ENCODE assay signal across 20 cellular contexts in the genomic region with DNA sequence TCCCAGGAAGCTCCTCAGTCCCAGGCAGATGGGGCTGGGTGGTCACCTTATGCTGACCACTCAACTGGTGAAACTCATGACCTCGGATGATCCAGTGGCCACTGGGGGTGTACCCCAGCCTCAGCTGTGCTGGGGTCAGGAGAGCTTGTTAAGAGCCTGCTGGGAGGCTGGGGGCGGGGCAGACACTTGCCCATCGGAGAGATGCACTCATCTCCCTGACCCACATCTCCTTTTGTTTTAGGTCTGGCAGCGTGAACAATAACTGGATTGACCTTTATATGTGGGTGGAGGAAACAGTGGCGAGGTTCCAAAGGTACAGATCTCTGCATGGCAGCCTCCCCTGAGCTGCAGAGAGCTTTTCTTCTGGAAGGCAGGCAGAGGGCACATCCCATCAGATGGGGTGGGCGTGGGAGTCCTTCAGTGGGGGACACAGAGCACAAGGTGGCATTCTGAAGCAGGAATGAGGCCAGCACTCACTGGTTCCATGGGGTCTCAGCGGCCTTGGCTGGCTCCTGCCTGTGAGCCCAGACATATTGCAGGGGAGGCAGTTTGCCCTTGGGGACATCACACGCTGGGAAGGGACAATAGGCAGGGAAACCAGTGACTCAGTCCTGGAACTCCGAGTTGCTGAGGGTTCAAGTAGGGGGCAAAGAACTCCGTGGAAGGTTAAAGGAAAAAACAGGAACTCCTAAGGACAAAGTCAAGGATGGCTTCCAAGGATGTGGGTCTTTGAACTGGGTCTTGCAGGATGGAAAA. TPM values are rescaled to one million over a fixed set of nuclear protein-coding genes. Genes with fewer than 3 reads are reported as not detected.
DNase-seq lines count a peak whose midpoint lies in the region; ATAC-seq and TF ChIP-seq lines count a peak whose summit lies in the region.
"Had no signal": no experiment of that assay in that cellular context is flagged by ENCODE, and none has a peak within 500 bp of the region (broad histone marks: within the 10 kb centered on the region; RNA-seq: fewer than 3 reads in every experiment).

No MANE protein-coding gene starts in this region.

- H3K27ac ChIP-seq in GM23248, result no peak overlapping the region
- H3K27ac ChIP-seq in colonic mucosa, result no peak overlapping the region
- no peak overlapping the region for H3K27ac ChIP-seq in neural progenitor cell

- H3K27me3 Mint-ChIP-seq in activated CD4-positive, alpha-beta T cell treated with anti-CD3 and anti-CD28 coated beads for 36 hours, result no peaks in the 10 kb centered on the region
- peaks cover 11% of the 10 kb centered on the region for H3K27me3 Mint-ChIP-seq in activated CD4-positive, alpha-beta T cell treated with anti-CD3 and anti-CD28 coated beads, Interleukin-2, amount 10 ng/mL, durations not matched to agents 7 days and 5 days
- H3K27me3 Mint-ChIP-seq in neural progenitor cell (ENCODE audit: insufficient read depth, low read depth), result peaks cover 17% of the 10 kb centered on the region
- H3K27me3 Mint-ChIP-seq in activated CD8-positive, alpha-beta T cell treated with anti-CD3 and anti-CD28 coated beads, Interleukin-2, amount 10 ng/mL, durations not matched to agents 7 days and 5 days (ENCODE audit: low read depth), result peaks cover 10% of the 10 kb centered on the region

- in situ Hi-C loops in GM23248 (cut with MboI), result no loop called here

- H3K27me3 ChIP-seq in GM23248 (replicated peaks; ENCODE audit: insufficient read depth) (no peaks in the 10 kb centered on the region), colonic mucosa (no peaks in the 10 kb centered on the region), neural progenitor cell (peaks cover 13% of the 10 kb centered on the region)
- H3K27me3 ChIP-seq: heart left ventricle had no signal

- no peak overlapping the region for H3K4me3 Mint-ChIP-seq in activated CD4-positive, alpha-beta T cell treated with anti-CD3 and anti-CD28 coated beads for 36 hours
- no peak overlapping the region for H3K4me3 Mint-ChIP-seq in activated CD4-positive, alpha-beta T cell treated with anti-CD3 and anti-CD28 coated beads, Interleukin-2, amount 10 ng/mL, durations not matched to agents 7 days and 5 days
- peak overlapping the region; percentile 6 for H3K4me3 Mint-ChIP-seq in neural progenitor cell
- no peak overlapping the region for H3K4me3 Mint-ChIP-seq in activated CD8-positive, alpha-beta T cell treated with anti-CD3 and anti-CD28 coated beads, Interleukin-2, amount 10 ng/mL, durations not matched to agents 7 days and 5 days
- H3K4me3 Mint-ChIP-seq: memory B cell, natural killer cell had no signal

- no peak for TF ChIP-seq CTCF in colonic mucosa (IDR thresholded peaks at IDR 0.05)
- no peak for TF ChIP-seq CTCF in neural progenitor cell (IDR thresholded peaks at IDR 0.05)

- DNase-seq in activated CD4-positive, alpha-beta T cell treated with anti-CD3 and anti-CD28 coated beads for 36 hours, result peak; percentile 2
- DNase-seq in activated CD4-positive, alpha-beta T cell treated with anti-CD3 and anti-CD28 coated beads, Interleukin-2, amount 10 ng/mL, durations not matched to agents 7 days and 5 days, result no peak
- peak; percentile 23 for DNase-seq in GM23248
- DNase-seq in colonic mucosa, result peak; percentile 31
- DNase-seq in neural progenitor cell (ENCODE audit: low spot score), result peak; percentile 24
- no peak for DNase-seq in NCI-H1436 treated with DMSO at 0.1 percent for 48 hours (lab: John Stamatoyannopoulos, UW)
- no peak for DNase-seq in activated CD8-positive, alpha-beta T cell treated with anti-CD3 and anti-CD28 coated beads, Interleukin-2, amount 10 ng/mL, durations not matched to agents 7 days and 5 days
- DNase-seq: activated naive CD4-positive, alpha-beta T cell treated with Interleukin-2 at 50 U/mL for 16 hours; Calu3; MM.1S; natural killer cell; NCI-H1694 treated with DMSO at 0.1 percent for 48 hours; T1000 had no signal

- H3K36me3 Mint-ChIP-seq in activated CD4-positive, alpha-beta T cell treated with anti-CD3 and anti-CD28 coated beads for 36 hours (ENCODE audit: low read depth), result no peaks in the 10 kb centered on the region
- no peaks in the 10 kb centered on the region for H3K36me3 Mint-ChIP-seq in activated CD4-positive, alpha-beta T cell treated with anti-CD3 and anti-CD28 coated beads, Interleukin-2, amount 10 ng/mL, durations not matched to agents 7 days and 5 days (ENCODE audit: low read depth)
- no peaks in the 10 kb centered on the region for H3K36me3 Mint-ChIP-seq in neural progenitor cell
- H3K36me3 Mint-ChIP-seq in activated CD8-positive, alpha-beta T cell treated with anti-CD3 and anti-CD28 coated beads, Interleukin-2, amount 10 ng/mL, durations not matched to agents 7 days and 5 days (ENCODE audit: low read depth), result no peaks in the 10 kb centered on the region
- H3K36me3 Mint-ChIP-seq: memory B cell, natural killer cell had no signal

- H3K79me2 ChIP-seq in GM23248 (ENCODE audit: insufficient read depth) (no peaks in the 10 kb centered on the region), neural progenitor cell (ENCODE audit: low read depth) (no peaks in the 10 kb centered on the region)

- H3K36me3 ChIP-seq in GM23248 (ENCODE audit: low read depth), result no peaks in the 10 kb centered on the region
- no peaks in the 10 kb centered on the region for H3K36me3 ChIP-seq in colonic mucosa
- H3K36me3 ChIP-seq in neural progenitor cell, result no peaks in the 10 kb centered on the region
- H3K36me3 ChIP-seq: heart left ventricle had no signal

- H3K4me2 ChIP-seq in GM23248 (ENCODE audit: unreplicated experiment) (no peak overlapping the region), neural progenitor cell (no peak overlapping the region)

- H3F3A ChIP-seq in GM23248 (ENCODE audit: insufficient read depth), result no peaks in the 10 kb centered on the region
- H3F3A ChIP-seq in neural progenitor cell (ENCODE audit: low read depth), result no peaks in the 10 kb centered on the region

- H3K9ac ChIP-seq in GM23248 (no peak overlapping the region), colonic mucosa (ENCODE audit: low read depth in 2 of 2, low read length in 2 of 2) (no peak overlapping the region), neural progenitor cell (no peak overlapping the region)

- H4K20me1 ChIP-seq in GM23248 (ENCODE audit: insufficient read depth) (no peaks in the 10 kb centered on the region), neural progenitor cell (ENCODE audit: low read depth) (peaks cover 4% of the 10 kb centered on the region)

- H3K9me3 ChIP-seq in GM23248 (ENCODE audit: low read depth) (no peaks in the 10 kb centered on the region), colonic mucosa (no peaks in the 10 kb centered on the region), neural progenitor cell (ENCODE audit: low read depth) (no peaks in the 10 kb centered on the region)
- H3K9me3 ChIP-seq: heart left ventricle had no signal

- H2AFZ ChIP-seq in GM23248 (no peak overlapping the region), neural progenitor cell (replicated peaks) (no peak overlapping the region)

- no peak for ATAC-seq in activated CD4-positive, alpha-beta T cell treated with anti-CD3 and anti-CD28 coated beads for 36 hours
- ATAC-seq in HG02678 (IDR thresholded peaks at IDR 0.05; ENCODE audit: unreplicated experiment), result no peak
- ATAC-seq in activated CD8-positive, alpha-beta T cell treated with anti-CD3 and anti-CD28 coated beads, Interleukin-2, amount 10 ng/mL, durations not matched to agents 7 days and 5 days, result no peak
- ATAC-seq: natural killer cell had no signal

- H3K9me3 Mint-ChIP-seq in activated CD4-positive, alpha-beta T cell treated with anti-CD3 and anti-CD28 coated beads for 36 hours (ENCODE audit: low read depth), result no peaks in the 10 kb centered on the region
- no peaks in the 10 kb centered on the region for H3K9me3 Mint-ChIP-seq in activated CD4-positive, alpha-beta T cell treated with anti-CD3 and anti-CD28 coated beads, Interleukin-2, amount 10 ng/mL, durations not matched to agents 7 days and 5 days
- H3K9me3 Mint-ChIP-seq in neural progenitor cell, result peaks cover 2% of the 10 kb centered on the region
- H3K9me3 Mint-ChIP-seq in activated CD8-positive, alpha-beta T cell treated with anti-CD3 and anti-CD28 coated beads, Interleukin-2, amount 10 ng/mL, durations not matched to agents 7 days and 5 days (ENCODE audit: insufficient read depth), result no peaks in the 10 kb centered on the region
- H3K9me3 Mint-ChIP-seq: memory B cell, natural killer cell had no signal

- intact Hi-C loops in activated CD4-positive, alpha-beta T cell treated with anti-CD3 and anti-CD28 coated beads for 36 hours (cut with DNase I, micrococcal nuclease), result no loop called here
- intact Hi-C loops in colonic mucosa (cut with DNase I), result no loop called here

- H3K4me1 Mint-ChIP-seq in activated CD4-positive, alpha-beta T cell treated with anti-CD3 and anti-CD28 coated beads for 36 hours, result no peaks in the 10 kb centered on the region
- H3K4me1 Mint-ChIP-seq in activated CD4-positive, alpha-beta T cell treated with anti-CD3 and anti-CD28 coated beads, Interleukin-2, amount 10 ng/mL, durations not matched to agents 7 days and 5 days, result no peaks in the 10 kb centered on the region
- H3K4me1 Mint-ChIP-seq in neural progenitor cell, result peaks cover 26% of the 10 kb centered on the region
- H3K4me1 Mint-ChIP-seq in activated CD8-positive, alpha-beta T cell treated with anti-CD3 and anti-CD28 coated beads, Interleukin-2, amount 10 ng/mL, durations not matched to agents 7 days and 5 days (ENCODE audit: low read depth), result no peaks in the 10 kb centered on the region
- H3K4me1 Mint-ChIP-seq: natural killer cell had no signal

- POLR2A ChIA-PET in activated CD4-positive, alpha-beta T cell treated with anti-CD3 and anti-CD28 coated beads for 36 hours (lab: Charles Lee), result no interaction called here
- POLR2A ChIA-PET in activated CD4-positive, alpha-beta T cell treated with anti-CD3 and anti-CD28 coated beads, Interleukin-2, amount 10 ng/mL, durations not matched to agents 7 days and 5 days (lab: Charles Lee), result no interaction called here
- POLR2A ChIA-PET in activated CD8-positive, alpha-beta T cell treated with anti-CD3 and anti-CD28 coated beads, Interleukin-2, amount 10 ng/mL, durations not matched to agents 7 days and 5 days (lab: Charles Lee), result interaction anchor here (1.2 kb wide), 1 partner anchor 1088 kb away, joined by 4 read pairs; no protein-coding TSS in a partner anchor

- no peaks in the 10 kb centered on the region for H3K9me2 ChIP-seq in GM23248 (ENCODE audit: insufficient read depth)

- no peak overlapping the region for H3K27ac Mint-ChIP-seq in activated CD4-positive, alpha-beta T cell treated with anti-CD3 and anti-CD28 coated beads for 36 hours
- H3K27ac Mint-ChIP-seq in activated CD4-positive, alpha-beta T cell treated with anti-CD3 and anti-CD28 coated beads, Interleukin-2, amount 10 ng/mL, durations not matched to agents 7 days and 5 days, result no peak overlapping the region
- H3K27ac Mint-ChIP-seq in neural progenitor cell, result peak overlapping the region; percentile 3
- no peak overlapping the region for H3K27ac Mint-ChIP-seq in activated CD8-positive, alpha-beta T cell treated with anti-CD3 and anti-CD28 coated beads, Interleukin-2, amount 10 ng/mL, durations not matched to agents 7 days and 5 days
- H3K27ac Mint-ChIP-seq: memory B cell, natural killer cell had no signal

- H3K4me1 ChIP-seq in GM23248 (ENCODE audit: insufficient read depth) (peaks cover 11% of the 10 kb centered on the region), colonic mucosa (no peaks in the 10 kb centered on the region), neural progenitor cell (no peaks in the 10 kb centered on the region)

- H3K4me3 ChIP-seq in GM23248, result no peak overlapping the region
- H3K4me3 ChIP-seq in colonic mucosa, result no peak overlapping the region
- H3K4me3 ChIP-seq in neural progenitor cell, result no peak overlapping the region
- H3K4me3 ChIP-seq: heart left ventricle had no signal

- WGBS in GM23248 (ENCODE audit: low coverage in 1 of 2, low lambda C conversion rate in 2 of 2, missing lambda C conversion rate in 2 of 2), 2 experiments, result 39 to 41% methylated on average over 10 of the region's 10 CpGs

- CTCF ChIA-PET in activated CD4-positive, alpha-beta T cell treated with anti-CD3 and anti-CD28 coated beads for 36 hours (lab: Charles Lee), result interaction anchor here (1.7 kb wide), 1 partner anchor 9 kb away, joined by 6 read pairs; no protein-coding TSS in a partner anchor
- CTCF ChIA-PET in activated CD4-positive, alpha-beta T cell treated with anti-CD3 and anti-CD28 coated beads, Interleukin-2, amount 10 ng/mL, durations not matched to agents 7 days and 5 days (lab: Charles Lee), result interaction anchor here (1.1 to 1.7 kb wide), 2 partner anchors 8 to 9 kb away, joined by 4 read pairs; no protein-coding TSS in a partner anchor
- CTCF ChIA-PET in activated CD8-positive, alpha-beta T cell treated with anti-CD3 and anti-CD28 coated beads, Interleukin-2, amount 10 ng/mL, durations not matched to agents 7 days and 5 days (lab: Charles Lee), result interaction anchor here (1.2 kb wide), 1 partner anchor 23 kb away, joined by 3 read pairs; no protein-coding TSS in a partner anchor

RNA-seq across cellular contexts. Expression of a gene that starts 5.2 kb away (rescaled TPM):
- not detected for total RNA-seq in activated CD4-positive, alpha-beta T cell treated with anti-CD3 and anti-CD28 coated beads for 36 hours
- under 1 TPM; 0.52 to 0.57 TPM for total RNA-seq in activated CD4-positive, alpha-beta T cell treated with anti-CD3 and anti-CD28 coated beads, Interleukin-2, amount 10 ng/mL, durations not matched to agents 7 days and 5 days
- not detected in 2 replicates for total RNA-seq in GM23248 (2014; rRNA removed; shearing (Covaris generic))
- not detected in 2 replicates for polyA plus RNA-seq in GM23248 (2016; fragmentation: Nextera tagmentation; extraction: Ambion mirVana)
- total RNA-seq in colonic mucosa, result not detected
- not detected in 2 replicates for total RNA-seq in neural progenitor cell (ENCODE audit: low replicate concordance)
- not detected for total RNA-seq in activated CD8-positive, alpha-beta T cell treated with anti-CD3 and anti-CD28 coated beads, Interleukin-2, amount 10 ng/mL, durations not matched to agents 7 days and 5 days
- total RNA-seq: astrocyte, Calu3, cerebellum, H4, natural killer cell had no signal
- polyA plus RNA-seq: BJ had no signal

Comparison
In these comparisons a context has a peak if more than half of its experiments do, and no peak if none do; other contexts are left out.
1. DNase-seq: peak in activated CD4-positive, alpha-beta T cell treated with anti-CD3 and anti-CD28 coated beads for 36 hours (single experiment), GM23248 (single experiment), colonic mucosa (single experiment) and neural progenitor cell (single experiment); none in activated CD4-positive, alpha-beta T cell treated with anti-CD3 and anti-CD28 coated beads, Interleukin-2, amount 10 ng/mL, durations not matched to agents 7 days and 5 days (single experiment), NCI-H1436 treated with DMSO at 0.1 percent for 48 hours (single experiment) and activated CD8-positive, alpha-beta T cell treated with anti-CD3 and anti-CD28 coated beads, Interleukin-2, amount 10 ng/mL, durations not matched to agents 7 days and 5 days (single experiment).